In genomic region chr15:68791431-68792283, GRCh38 we compare ENCODE assay signal across 1 cellular context.
A peak's percentile ranks its signal among the peaks of the same experiment; 100 is the strongest.
TF ChIP-seq lines count a peak whose summit lies in the region.

No MANE protein-coding gene starts in this region.

TF ChIP-seq in GM12878, 131 proteins besides CTCF, POLR2A, EP300 and RAD21 (continued from another document):
- TF ChIP-seq ZNF384 (IDR thresholded peaks at IDR 0.05; ENCODE audit: borderline replicate concordance, low read depth, low read length) (peak; percentile 88), GABPA (IDR thresholded peaks at IDR 0.05; ENCODE audit: low read depth) (no peak), SPI1 (IDR thresholded peaks at IDR 0.05; ENCODE audit: borderline replicate concordance, insufficient read depth, low read depth, low read length) (peak; percentile 75), PAX5 (IDR thresholded peaks at IDR 0.05; ENCODE audit: borderline replicate concordance, low read depth, low read length) (peak; percentile 63; the same call in 1 of the 2 replicates), EGR1 (IDR thresholded peaks at IDR 0.05; ENCODE audit: borderline replicate concordance in 1 of 2, low read depth in 2 of 2, low read length in 2 of 2) (no peak), KAT2A (conservative IDR thresholded peaks at IDR 0.05; ENCODE audit: control insufficient read depth, low read depth, low read length) (no peak)
TF ChIP-seq in GM12878: peak in this region for 42.
